Comparison of ENCODE assay signal across 8 cellular contexts in the genomic region with DNA sequence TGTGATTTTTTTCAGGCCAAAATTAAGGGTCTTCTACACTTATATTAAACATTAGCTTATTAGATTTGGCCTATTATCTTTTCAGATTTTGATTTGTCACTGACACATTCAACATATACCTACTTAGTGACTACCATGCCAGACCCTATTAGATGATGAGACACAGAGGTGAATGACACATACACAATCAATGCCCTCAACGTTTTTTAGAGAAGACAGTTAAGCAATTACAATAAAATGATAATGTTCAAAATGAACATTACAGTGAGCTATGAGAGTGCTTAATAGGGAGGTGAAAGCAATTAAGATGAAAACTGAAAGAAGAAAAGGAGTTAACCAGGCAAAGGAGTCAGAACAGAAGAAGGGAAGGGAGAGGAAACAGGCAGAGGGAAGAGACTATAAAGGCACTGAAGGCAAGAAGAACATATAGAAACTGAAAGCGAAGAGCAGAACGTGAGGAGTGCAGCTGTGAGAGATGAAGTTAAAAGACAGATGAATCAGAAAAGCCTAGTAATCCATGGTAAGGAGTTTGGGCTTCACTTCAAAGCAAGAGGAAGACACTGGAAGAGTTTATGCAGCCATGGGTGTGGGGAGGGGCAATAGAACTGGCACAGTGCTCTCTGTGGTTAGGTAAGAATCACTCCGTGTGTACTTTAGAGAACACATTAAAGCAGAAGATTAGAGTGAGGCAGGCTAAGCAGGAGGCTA.
DNase-seq lines count a peak whose midpoint lies in the region; ATAC-seq and TF ChIP-seq lines count a peak whose summit lies in the region.

No MANE protein-coding gene starts in this region.

- H3K79me2 ChIP-seq in GM23248 (ENCODE audit: insufficient read depth) (no peaks in the 10 kb centered on the region), Loucy (ENCODE audit: insufficient read depth, low read length) (no peaks in the 10 kb centered on the region)

- no peaks in the 10 kb centered on the region for H3K9me3 ChIP-seq in GM23248 (ENCODE audit: low read depth)
- H3K9me3 ChIP-seq in Loucy (ENCODE audit: insufficient read depth, low read depth, low read length): no peaks in the 10 kb centered on the region

- H3K27ac ChIP-seq in GM23248: peak overlapping the region; percentile 14

- peaks cover 33% of the 10 kb centered on the region for H3F3A ChIP-seq in GM23248 (ENCODE audit: insufficient read depth)
- H3F3A ChIP-seq in Loucy (ENCODE audit: low read depth): no peaks in the 10 kb centered on the region

- H3K4me2 ChIP-seq in GM23248 (ENCODE audit: unreplicated experiment): peak overlapping the region; percentile 52
- H3K4me2 ChIP-seq in Loucy (ENCODE audit: low read depth, low read length, poor library complexity, severe bottlenecking): peak overlapping the region; percentile 66

- TF ChIP-seq CTCF in Loucy (conservative IDR thresholded peaks at IDR 0.05; ENCODE audit: low read length) (no peak), astrocyte of the spinal cord (IDR thresholded peaks at IDR 0.05; ENCODE audit: low read depth, low read length) (no peak)

- DNase-seq in GM23248 (peak; percentile 62), astrocyte of the spinal cord (ENCODE audit: low read depth, low spot score) (peak; percentile 93), sciatic nerve (ENCODE audit: low spot score) (no peak), iPS-NIHi11 (ENCODE audit: low spot score) (no peak), SHP77 treated with DMSO at 0.1 percent for 48 hours (lab: John Stamatoyannopoulos, UW) (no peak), C1 segment of cervical spinal cord (lab: John Stamatoyannopoulos, UW) (no peak)

- 32 to 38% methylated on average over 4 of the region's 4 CpGs for WGBS in GM23248 (ENCODE audit: low coverage in 1 of 2, low lambda C conversion rate in 2 of 2, missing lambda C conversion rate in 2 of 2), 2 experiments

- H2AFZ ChIP-seq in GM23248: no peak overlapping the region
- H2AFZ ChIP-seq in Loucy (ENCODE audit: low read length): no peak overlapping the region

- intact Hi-C loops in sciatic nerve (cut with DNase I): no loop called here

- ATAC-seq in GM18502 (IDR thresholded peaks at IDR 0.05; ENCODE audit: poor library complexity, unreplicated experiment) (peak; percentile 91), sciatic nerve (no peak)

- H4K20me1 ChIP-seq in GM23248 (ENCODE audit: insufficient read depth) (no peaks in the 10 kb centered on the region), Loucy (ENCODE audit: insufficient read depth, low read length, poor library complexity, severe bottlenecking) (no peaks in the 10 kb centered on the region)

- H3K9ac ChIP-seq in GM23248 (no peak overlapping the region), Loucy (ENCODE audit: low read depth, low read length, poor library complexity, severe bottlenecking) (no peak overlapping the region)

- no peaks in the 10 kb centered on the region for H3K27me3 ChIP-seq in GM23248 (replicated peaks; ENCODE audit: insufficient read depth)
- no peaks in the 10 kb centered on the region for H3K27me3 ChIP-seq in Loucy (ENCODE audit: insufficient read depth, low read length, poor library complexity, severe bottlenecking)

- no peaks in the 10 kb centered on the region for H3K36me3 ChIP-seq in GM23248 (ENCODE audit: low read depth)
- H3K36me3 ChIP-seq in Loucy (ENCODE audit: insufficient read depth, low read length): no peaks in the 10 kb centered on the region

- H3K4me3 ChIP-seq in GM23248: peak overlapping the region; percentile 41
- H3K4me3 ChIP-seq in Loucy (ENCODE audit: low read length, poor library complexity, severe bottlenecking): peak overlapping the region; percentile 50
- peak overlapping the region; percentile 16 for H3K4me3 ChIP-seq in astrocyte of the spinal cord (ENCODE audit: low read depth, low read length)

- in situ Hi-C loops in GM23248 (cut with MboI) (loop anchor here (10.0 to 25.0 kb wide), 2 partner anchors 581 to 754 kb away; no protein-coding TSS in a partner anchor), astrocyte of the spinal cord (cut with HindIII; ENCODE audit: low sequenced_read_pairs) (no loop called here)

- peaks cover 58% of the 10 kb centered on the region for H3K4me1 ChIP-seq in GM23248 (ENCODE audit: insufficient read depth)
- peaks cover 12% of the 10 kb centered on the region for H3K4me1 ChIP-seq in Loucy (ENCODE audit: insufficient read depth, low read length, poor library complexity, severe bottlenecking)

- no peaks in the 10 kb centered on the region for H3K9me2 ChIP-seq in GM23248 (ENCODE audit: insufficient read depth)
- H3K9me2 ChIP-seq in Loucy (replicated peaks; ENCODE audit: low read depth, low read length): no peaks in the 10 kb centered on the region

Comparison
In these comparisons a context has a peak if more than half of its experiments do, and no peak if none do; other contexts are left out.
1. DNase-seq: peak in GM23248 (single experiment) and astrocyte of the spinal cord (single experiment); none in sciatic nerve (single experiment), iPS-NIHi11 (single experiment), SHP77 treated with DMSO at 0.1 percent for 48 hours (single experiment) and C1 segment of cervical spinal cord (0 of 14).
2. Peak in every context shown above with its lines, with median percentiles within 50 percentile points of each other: H3K4me3 ChIP-seq.